15 cellular contexts compared by ENCODE assay signal in the genomic region with DNA sequence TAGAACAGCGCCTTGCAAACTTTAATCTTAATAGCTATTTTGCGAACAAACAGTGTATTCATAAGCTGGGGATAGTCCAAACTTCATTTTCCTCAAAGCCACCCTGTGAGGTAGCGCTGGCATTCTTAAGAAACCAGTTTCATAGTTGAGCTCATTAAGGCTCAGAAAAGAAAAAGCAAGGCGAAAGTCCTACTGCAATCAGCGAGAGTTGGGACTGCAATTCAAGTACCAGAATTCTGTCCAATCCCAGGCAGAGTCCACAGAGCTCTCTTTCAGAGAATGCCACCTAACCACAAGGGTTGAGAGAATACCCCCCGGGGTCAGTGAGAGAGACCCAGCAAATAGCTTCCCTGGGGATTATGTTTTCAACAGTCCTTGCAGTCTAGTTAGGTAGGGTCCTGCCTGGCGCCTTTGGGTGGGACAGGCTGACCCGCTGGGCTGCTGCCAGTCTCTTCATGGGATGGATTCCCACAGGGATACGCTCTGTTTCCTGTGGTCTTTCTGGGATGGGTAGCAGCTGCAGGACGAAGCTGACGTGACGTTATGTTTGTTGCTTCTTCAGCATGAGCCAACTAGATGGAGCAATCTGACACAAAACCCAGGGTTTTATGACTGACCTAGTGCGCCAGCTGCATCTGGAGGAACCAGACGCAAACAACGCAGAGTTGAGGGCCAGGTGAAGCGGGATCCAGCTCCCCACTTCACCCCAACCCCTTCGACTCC. TPM values are rescaled to one million over a fixed set of nuclear protein-coding genes. Genes with fewer than 3 reads are reported as not detected.
DNase-seq lines count a peak whose midpoint lies in the region; ATAC-seq and TF ChIP-seq lines count a peak whose summit lies in the region.
"Had no signal": no experiment of that assay in that cellular context is flagged by ENCODE, and none has a peak within 500 bp of the region (broad histone marks: within the 10 kb centered on the region; RNA-seq: fewer than 3 reads in every experiment).

No MANE protein-coding gene starts in this region.

- no peaks in the 10 kb centered on the region for H3K79me2 ChIP-seq in fibroblast of lung (ENCODE audit: control insufficient read depth, insufficient read depth, low read length)

- H3K36me3 ChIP-seq in fibroblast of lung (ENCODE audit: control insufficient read depth, insufficient read depth, low read length) (no peaks in the 10 kb centered on the region), aorta (ENCODE audit: control insufficient read depth in 1 of 2, insufficient read depth in 2 of 2, low read length in 1 of 2) (no peaks in the 10 kb centered on the region)

- intact Hi-C loops in Right ventricle myocardium inferior (cut with DNase I) = no loop called here
- intact Hi-C loops in cardiac septum (cut with DNase I) = no loop called here
- intact Hi-C loops in aorta (cut with DNase I) = no loop called here

- H3K9ac ChIP-seq in fibroblast of lung (ENCODE audit: insufficient read depth, low read length) = no peak overlapping the region

- H3K4me1 ChIP-seq in fibroblast of lung (ENCODE audit: control insufficient read depth, extremely low read depth, insufficient read depth, low read length) = peaks cover 21% of the 10 kb centered on the region
- H3K4me1 ChIP-seq in aorta (ENCODE audit: control insufficient read depth in 1 of 2, insufficient read depth in 2 of 2, low read length in 2 of 2) = no peaks in the 10 kb centered on the region
- H3K4me1 ChIP-seq: A549 had no signal

- H3K4me3 ChIP-seq in fibroblast of lung (replicated peaks in 1 of 4; ENCODE audit: control extremely low read depth in 1 of 4, insufficient read depth in 1 of 4, low read depth in 3 of 4, low read length in 4 of 4) = peak overlapping the region in 1 of 4 experiments; percentile 21
- H3K4me3 ChIP-seq in aorta (ENCODE audit: low read length in 2 of 2) = no peak overlapping the region
- H3K4me3 ChIP-seq: A549, smooth muscle cell had no signal

- WGBS in aorta, 2 donors = 80% methylated on average over 17 of the region's 17 CpGs

- peak overlapping the region; percentile 70 for H3K27ac ChIP-seq in fibroblast of lung (ENCODE audit: insufficient read depth, low read length)
- no peak overlapping the region for H3K27ac ChIP-seq in aorta (ENCODE audit: low read depth in 1 of 2, low read length in 2 of 2)
- H3K27ac ChIP-seq: A549 had no signal

- no peaks in the 10 kb centered on the region for H3K9me3 ChIP-seq in fibroblast of lung (ENCODE audit: control insufficient read depth, insufficient read depth, low read depth, low read length)
- H3K9me3 ChIP-seq in aorta (ENCODE audit: control insufficient read depth, low read length) = no peaks in the 10 kb centered on the region
- H3K9me3 ChIP-seq: A549 had no signal

- H3K27me3 ChIP-seq in fibroblast of lung (ENCODE audit: control insufficient read depth, insufficient read depth, low read length) (no peaks in the 10 kb centered on the region), aorta (ENCODE audit: control insufficient read depth in 1 of 2, insufficient read depth in 2 of 2, low read length in 1 of 2) (no peaks in the 10 kb centered on the region)

- H3K4me2 ChIP-seq in fibroblast of lung (ENCODE audit: extremely low read depth, insufficient read depth, low read length) = peak overlapping the region; percentile 42
- H3K4me2 ChIP-seq: A549, smooth muscle cell had no signal

- DNase-seq in Right ventricle myocardium inferior (ENCODE audit: missing footprints) = no peak
- no peak for DNase-seq in cardiac septum (ENCODE audit: low spot score)
- DNase-seq in fibroblast of lung (ENCODE audit: low read depth in 2 of 2) = peak in 1 of 2 donors; percentile 87
- DNase-seq in myocyte (ENCODE audit: low read depth) = peak; percentile 93
- DNase-seq in aorta = no peak
- DNase-seq: activated CD8-positive, alpha-beta T cell treated with anti-CD3 and anti-CD28 coated beads for 36 hours; activated effector memory CD4-positive, alpha-beta T cell treated with Interleukin-2 at 50 U/mL for 16 hours; hypothalamus; NCI-H1092 treated with DMSO at 0.1 percent for 48 hours; SIG-M5 had no signal

- TF ChIP-seq CTCF in fibroblast of lung (conservative IDR thresholded peaks at IDR 0.05 in 1 of 2, IDR thresholded peaks at IDR 0.05 in 1 of 2; ENCODE audit: low read depth in 1 of 2, low read length in 2 of 2) = no peak

- peak; percentile 74 for ATAC-seq in Right ventricle myocardium inferior
- ATAC-seq in aorta (ENCODE audit: low FRiP score) = peak; percentile 24
- no peak for ATAC-seq in HG02759 (IDR thresholded peaks at IDR 0.05; ENCODE audit: unreplicated experiment)
- no peak for ATAC-seq in GM19452 (IDR thresholded peaks at IDR 0.05; ENCODE audit: unreplicated experiment)
- no peak for ATAC-seq in HG03196 (IDR thresholded peaks at IDR 0.05; ENCODE audit: unreplicated experiment)
- ATAC-seq: A549; activated CD8-positive, alpha-beta T cell treated with anti-CD3 and anti-CD28 coated beads for 36 hours had no signal

- H4K20me1 ChIP-seq in fibroblast of lung (ENCODE audit: control insufficient read depth, extremely low read depth, insufficient read depth, low read length) = no peaks in the 10 kb centered on the region

- H2AFZ ChIP-seq in fibroblast of lung (ENCODE audit: low read length) = peak overlapping the region; percentile 27

RNA-seq across cellular contexts. Expression of a gene that starts 16.0 kb away (rescaled TPM):
- total RNA-seq in Right ventricle myocardium inferior (2.5 TPM), cardiac septum (1.9 TPM), fibroblast of lung (12.2 and 28.2 TPM in 2 replicates), myocyte (1.3 and 3.1 TPM in 2 replicates), aorta (10 to 100 TPM in 1 of 2 donors, 1 to 10 TPM in 1; 2.2 to 14.0 TPM)
- polyA plus RNA-seq in fibroblast of lung (9.8 and 15.9 TPM in 2 replicates), aorta (1 to 10 TPM in 1 of 2 donors, under 1 TPM in 1; 0.88 to 1.1 TPM)
- 11.0 and 16.0 TPM in 2 replicates for polyA plus RNA-seq in fibroblast of lung (2012)
- polyA minus RNA-seq in fibroblast of lung (ENCODE audit: low replicate concordance) = 7.3 and 11.3 TPM in 2 replicates
- polyA plus RNA-seq in myocyte (2012) = 2.2 TPM
- total RNA-seq: activated CD8-positive, alpha-beta T cell treated with anti-CD3 and anti-CD28 coated beads for 36 hours had no signal

Comparison
In these comparisons a context has a peak if more than half of its experiments do, and no peak if none do; other contexts are left out.
1. ATAC-seq: peak in Right ventricle myocardium inferior (single experiment) and aorta (single experiment); none in HG02759 (single experiment), GM19452 (single experiment) and HG03196 (single experiment).